Comparison of ENCODE assay signal across 12 cellular contexts in the genomic region with DNA sequence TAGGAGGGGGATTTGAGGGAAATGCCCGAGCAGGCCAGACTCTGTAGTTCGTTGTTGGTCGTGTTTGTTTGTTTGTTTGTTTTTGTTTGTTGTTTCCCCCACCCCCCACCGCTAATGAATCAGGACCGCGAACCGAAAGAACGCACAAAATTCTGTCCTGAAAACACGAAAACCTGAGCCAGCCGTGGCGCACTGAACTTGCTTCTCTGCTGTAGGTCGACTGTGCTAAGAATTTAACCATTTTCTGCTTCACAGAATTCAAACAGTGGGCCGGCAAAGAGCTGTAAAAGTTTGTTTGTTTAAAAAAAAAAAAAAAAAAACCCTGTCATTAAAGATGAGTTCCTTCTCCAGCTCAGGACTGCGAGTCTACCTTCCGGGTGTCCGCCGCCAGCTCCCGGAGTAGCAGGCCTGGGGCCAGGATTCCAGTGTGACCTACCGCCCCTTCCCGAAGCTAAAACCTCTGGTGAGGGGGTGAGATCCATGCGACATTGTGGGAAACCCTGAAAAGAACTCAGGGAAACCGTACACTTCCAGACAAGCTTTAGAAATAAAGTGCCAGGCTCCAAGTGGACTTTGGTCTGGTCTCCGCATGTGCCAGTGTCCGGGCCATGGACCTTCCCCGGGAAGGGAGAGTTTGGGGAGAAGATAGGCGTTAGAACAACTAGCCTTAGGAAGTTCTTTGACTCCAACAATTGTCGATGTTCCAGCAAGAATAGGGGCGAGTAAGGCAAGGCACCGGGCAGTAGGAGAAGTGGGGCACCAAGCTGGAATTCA. TPM values are rescaled to one million over a fixed set of nuclear protein-coding genes. Genes with fewer than 3 reads are reported as not detected.
DNase-seq lines count a peak whose midpoint lies in the region; ATAC-seq and TF ChIP-seq lines count a peak whose summit lies in the region.
"Had no signal": no experiment of that assay in that cellular context is flagged by ENCODE, and none has a peak within 500 bp of the region (broad histone marks: within the 10 kb centered on the region; RNA-seq: fewer than 3 reads in every experiment).

No MANE protein-coding gene starts in this region.

- H3K4me1 ChIP-seq in stomach (peaks cover 0 to 76% (median 47%) of the 10 kb centered on the region in 4 donors), left lung (peaks cover 4 to 11% of the 10 kb centered on the region in 2 donors), thyroid gland (peaks cover 10 to 21% of the 10 kb centered on the region in 2 donors)
- H3K4me1 ChIP-seq: foreskin keratinocyte had no signal

- intact Hi-C loops in activated T-helper 1 cell treated with anti-CD3 and anti-CD28 coated beads, Interleukin-12 subunit alpha, Interleukin-12 subunit beta, Interleukin-2, Interleukin-4 antibody, amounts not matched to agents 30 ng/mL and 10 ng/mL and 1 ng/mL, durations not matched to agents 14 hours and 24 hours and 36 hours (cut with micrococcal nuclease): no loop called here
- intact Hi-C loops in stomach (cut with DNase I; ENCODE audit: low total_unique reads): no loop called here
- intact Hi-C loops in left lung (cut with DNase I): no loop called here
- intact Hi-C loops in thyroid gland (cut with DNase I): no loop called here

- peaks cover 2% of the 10 kb centered on the region for H3K36me3 Mint-ChIP-seq in activated T-helper 1 cell treated with anti-CD3 and anti-CD28 coated beads, Interleukin-12 subunit alpha, Interleukin-12 subunit beta, Interleukin-2, Interleukin-4 antibody, amounts not matched to agents 30 ng/mL and 10 ng/mL and 1 ng/mL, durations not matched to agents 14 hours and 24 hours and 36 hours (ENCODE audit: low read depth)

- peaks cover 4 to 62% (median 21%) of the 10 kb centered on the region in 4 donors for H3K9me3 ChIP-seq in stomach
- no peaks in the 10 kb centered on the region for H3K9me3 ChIP-seq in left lung
- H3K9me3 ChIP-seq in thyroid gland: no peaks in the 10 kb centered on the region

- no peak for TF ChIP-seq CTCF in stomach (IDR thresholded peaks at IDR 0.05)
- no peak for TF ChIP-seq CTCF in left lung (IDR thresholded peaks at IDR 0.05)
- TF ChIP-seq CTCF in thyroid gland (IDR thresholded peaks at IDR 0.05): no peak

- H3K27me3 Mint-ChIP-seq in activated T-helper 1 cell treated with anti-CD3 and anti-CD28 coated beads, Interleukin-12 subunit alpha, Interleukin-12 subunit beta, Interleukin-2, Interleukin-4 antibody, amounts not matched to agents 30 ng/mL and 10 ng/mL and 1 ng/mL, durations not matched to agents 14 hours and 24 hours and 36 hours (ENCODE audit: insufficient read depth): peaks cover 61% of the 10 kb centered on the region

- peak; percentile 24 for DNase-seq in activated CD8-positive, alpha-beta memory T cell treated with anti-CD3 and anti-CD28 coated beads for 24 hours
- DNase-seq in activated CD8-positive, alpha-beta memory T cell treated with anti-CD3 and anti-CD28 coated beads, Interleukin-2, amount 50 U/mL, for 48 hours: no peak
- DNase-seq in activated T-helper 1 cell treated with anti-CD3 and anti-CD28 coated beads, Interleukin-12 subunit alpha, Interleukin-12 subunit beta, Interleukin-2, Interleukin-4 antibody, amounts not matched to agents 30 ng/mL and 10 ng/mL and 1 ng/mL, durations not matched to agents 14 hours and 24 hours and 36 hours (ENCODE audit: low spot score): no peak
- peak; percentile 84 for DNase-seq in left lobe of liver (ENCODE audit: low spot score)
- no peak for DNase-seq in stomach
- DNase-seq in glomerular visceral epithelial cell (ENCODE audit: extremely low spot score): no peak
- DNase-seq in left lung: no peak
- DNase-seq in thyroid gland: no peak
- DNase-seq: BE2C; central memory CD4-positive, alpha-beta T cell; foreskin keratinocyte; NCI-H69 had no signal

- no peak overlapping the region for H3K4me3 Mint-ChIP-seq in activated T-helper 1 cell treated with anti-CD3 and anti-CD28 coated beads, Interleukin-12 subunit alpha, Interleukin-12 subunit beta, Interleukin-2, Interleukin-4 antibody, amounts not matched to agents 30 ng/mL and 10 ng/mL and 1 ng/mL, durations not matched to agents 14 hours and 24 hours and 36 hours

- H3K27me3 ChIP-seq in stomach (peaks cover 69 to 100% (median 97%) of the 10 kb centered on the region in 3 donors), left lung (peaks cover 100% of the 10 kb centered on the region in 2 donors), thyroid gland (peaks cover 65% of the 10 kb centered on the region)

- H3K27ac Mint-ChIP-seq in activated T-helper 1 cell treated with anti-CD3 and anti-CD28 coated beads, Interleukin-12 subunit alpha, Interleukin-12 subunit beta, Interleukin-2, Interleukin-4 antibody, amounts not matched to agents 30 ng/mL and 10 ng/mL and 1 ng/mL, durations not matched to agents 14 hours and 24 hours and 36 hours: peak overlapping the region; percentile 44

- no peak for TF ChIP-seq EP300 in stomach (IDR thresholded peaks at IDR 0.05)

- peaks cover 3% of the 10 kb centered on the region for H3K9me3 Mint-ChIP-seq in activated T-helper 1 cell treated with anti-CD3 and anti-CD28 coated beads, Interleukin-12 subunit alpha, Interleukin-12 subunit beta, Interleukin-2, Interleukin-4 antibody, amounts not matched to agents 30 ng/mL and 10 ng/mL and 1 ng/mL, durations not matched to agents 14 hours and 24 hours and 36 hours

- H3K27ac ChIP-seq in stomach (no peak overlapping the region), left lung (no peak overlapping the region), thyroid gland (no peak overlapping the region)
- H3K27ac ChIP-seq: foreskin keratinocyte had no signal

- 9 to 12% (median 11%) methylated on average over 29 of the region's 29 CpGs for WGBS in stomach, 5 donors
- WGBS in thyroid gland, 2 donors: 15% methylated on average over 29 of the region's 29 CpGs

- no peak for TF ChIP-seq POLR2A in stomach (IDR thresholded peaks at IDR 0.05)
- no peak for TF ChIP-seq POLR2A in thyroid gland (IDR thresholded peaks at IDR 0.05)

- peak overlapping the region in 3 of 4 donors; percentile 17 to 45 (median 36) for H3K4me3 ChIP-seq in stomach
- H3K4me3 ChIP-seq in left lung: no peak overlapping the region
- H3K4me3 ChIP-seq in thyroid gland (replicated peaks in 1 of 3): no peak overlapping the region

- H3K4me1 Mint-ChIP-seq in activated T-helper 1 cell treated with anti-CD3 and anti-CD28 coated beads, Interleukin-12 subunit alpha, Interleukin-12 subunit beta, Interleukin-2, Interleukin-4 antibody, amounts not matched to agents 30 ng/mL and 10 ng/mL and 1 ng/mL, durations not matched to agents 14 hours and 24 hours and 36 hours (ENCODE audit: low read depth): no peaks in the 10 kb centered on the region

- ATAC-seq in left lobe of liver (peak; percentile 60), left lung (no peak)
- ATAC-seq: foreskin keratinocyte had no signal

- H3K36me3 ChIP-seq in stomach (no peaks in the 10 kb centered on the region), left lung (no peaks in the 10 kb centered on the region), thyroid gland (no peaks in the 10 kb centered on the region)
- H3K36me3 ChIP-seq: BE2C had no signal

RNA-seq across cellular contexts. Expression of a gene that starts 12.0 kb away (rescaled TPM):
- total RNA-seq in activated T-helper 1 cell treated with anti-CD3 and anti-CD28 coated beads, Interleukin-12 subunit alpha, Interleukin-12 subunit beta, Interleukin-2, Interleukin-4 antibody, amounts not matched to agents 30 ng/mL and 10 ng/mL and 1 ng/mL, durations not matched to agents 14 hours and 24 hours and 36 hours: not detected in 2 replicates
- total RNA-seq in left lobe of liver (0.45 TPM), stomach (not detected), left lung (not detected), thyroid gland (not detected)
- polyA plus RNA-seq in stomach: not detected
- total RNA-seq: foreskin keratinocyte had no signal
- polyA plus RNA-seq: foreskin keratinocyte had no signal

RNA-seq across cellular contexts. Expression of a gene that starts 14.8 kb away (rescaled TPM):
- total RNA-seq in activated T-helper 1 cell treated with anti-CD3 and anti-CD28 coated beads, Interleukin-12 subunit alpha, Interleukin-12 subunit beta, Interleukin-2, Interleukin-4 antibody, amounts not matched to agents 30 ng/mL and 10 ng/mL and 1 ng/mL, durations not matched to agents 14 hours and 24 hours and 36 hours: not detected in 2 replicates
- total RNA-seq in left lobe of liver (21.7 TPM), stomach (not detected), left lung (under 1 TPM in 1 of 2 donors, not detected in 1; 0.55 TPM), thyroid gland (not detected)
- under 1 TPM in 1 of 3 donors, not detected in 2; 0.76 TPM for polyA plus RNA-seq in stomach
- total RNA-seq: foreskin keratinocyte had no signal
- polyA plus RNA-seq: foreskin keratinocyte had no signal

Comparison
In these comparisons a context has a peak if more than half of its experiments do, and no peak if none do; other contexts are left out.
1. DNase-seq: peak in activated CD8-positive, alpha-beta memory T cell treated with anti-CD3 and anti-CD28 coated beads for 24 hours (single experiment) and left lobe of liver (single experiment); none in activated CD8-positive, alpha-beta memory T cell treated with anti-CD3 and anti-CD28 coated beads, Interleukin-2, amount 50 U/mL, for 48 hours (single experiment), activated T-helper 1 cell treated with anti-CD3 and anti-CD28 coated beads, Interleukin-12 subunit alpha, Interleukin-12 subunit beta, Interleukin-2, Interleukin-4 antibody, amounts not matched to agents 30 ng/mL and 10 ng/mL and 1 ng/mL, durations not matched to agents 14 hours and 24 hours and 36 hours (single experiment), stomach (single experiment), glomerular visceral epithelial cell (single experiment), left lung (0 of 2) and thyroid gland (0 of 2).
2. H3K4me3 ChIP-seq: peak in stomach (3 of 4); none in left lung (0 of 2) and thyroid gland (0 of 3).
3. RNA of a gene that starts 14.8 kb away (total RNA-seq): 21.7 TPM in left lobe of liver (single experiment); 0.55 TPM in left lung, not detected in activated T-helper 1 cell treated with anti-CD3 and anti-CD28 coated beads, Interleukin-12 subunit alpha, Interleukin-12 subunit beta, Interleukin-2, Interleukin-4 antibody, amounts not matched to agents 30 ng/mL and 10 ng/mL and 1 ng/mL, durations not matched to agents 14 hours and 24 hours and 36 hours, not detected in stomach and not detected in thyroid gland; every median in the first group is over 10 times any median in the second.